Comparison of ENCODE assay signal across 33 cellular contexts in the genomic region with DNA sequence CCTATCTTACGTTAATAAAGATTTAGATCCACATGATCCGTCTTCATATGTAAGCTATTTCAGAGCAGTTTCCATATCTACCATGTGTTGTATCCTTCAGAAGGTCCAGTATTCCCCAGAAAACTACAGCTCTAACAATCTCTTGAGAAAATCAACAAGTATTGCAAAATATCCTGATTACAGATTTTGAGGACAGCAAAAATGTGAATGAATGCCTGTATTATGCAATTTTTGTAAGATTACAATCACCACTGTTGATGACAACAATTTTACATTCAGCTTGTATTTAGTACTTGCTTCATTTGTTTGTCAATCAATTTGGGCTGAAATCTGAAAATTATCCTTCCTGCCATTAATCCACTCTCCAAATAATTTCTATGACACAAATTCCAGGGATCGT. TPM values are rescaled to one million over a fixed set of nuclear protein-coding genes. Genes with fewer than 3 reads are reported as not detected.
"Had no signal": no experiment of that assay in that cellular context is flagged by ENCODE, and none has a peak within 500 bp of the region (broad histone marks: within the 10 kb centered on the region; RNA-seq: fewer than 3 reads in every experiment).

No MANE protein-coding gene starts in this region.

- H3K4me1 Mint-ChIP-seq: memory B cell had no signal

- H3K4me3 ChIP-seq: gastroesophageal sphincter, heart left ventricle, hepatocyte, lung, neural progenitor cell, right lobe of liver, smooth muscle cell, suprapubic skin, transverse colon, upper lobe of right lung, vagina had no signal

- H2AFZ ChIP-seq: hepatocyte, neural progenitor cell, parathyroid adenoma had no signal

- H3K27me3 Mint-ChIP-seq: stimulated activated naive CD8-positive, alpha-beta T cell treated with anti-CD3 and anti-CD28 coated beads, Interleukin-15, amount 100 ng/mL, for 72 hours had no signal

- H3K27ac Mint-ChIP-seq: dendritic cell treated with granulocyte-macrophage colony-stimulating factor and Interleukin-4, amounts not matched to agents 40 ng/mL and 50 ng/mL, for 4 days; endodermal cell; memory B cell; nephron; neural progenitor cell; progenitor cell of endocrine pancreas; stimulated activated naive CD8-positive, alpha-beta T cell treated with anti-CD3 and anti-CD28 coated beads, Interleukin-15, amount 100 ng/mL, for 72 hours had no signal

- DNase-seq: effector CD8-positive, alpha-beta T cell; endodermal cell; foreskin keratinocyte; heart left ventricle; kidney; right lobe of liver; stimulated activated CD4-positive, alpha-beta T cell treated with anti-CD3 and anti-CD28 coated beads, Interleukin-12 subunit alpha, Interleukin-12 subunit beta, amount 100 ng/mL, for 4 hours; stimulated activated CD4-positive, alpha-beta T cell treated with anti-CD3 and anti-CD28 coated beads, Interleukin-1b, Interleukin-23, amount 100 ng/mL, for 48 hours; stimulated activated CD4-positive, alpha-beta T cell treated with anti-CD3 and anti-CD28 coated beads, Interleukin-4, amount 100 ng/mL, for 1 hour; stimulated activated CD8-positive, alpha-beta memory T cell treated with anti-CD3 and anti-CD28 coated beads, Interleukin-4, amount 100 ng/mL, for 48 hours; stimulated activated naive CD4-positive, alpha-beta T cell; stimulated activated naive CD8-positive, alpha-beta T cell treated with anti-CD3 and anti-CD28 coated beads, Interleukin-15, amount 100 ng/mL, for 72 hours; transverse colon; upper lobe of right lung had no signal

- H3K9ac ChIP-seq: neural progenitor cell, parathyroid adenoma had no signal

- H3K79me2 ChIP-seq: hepatocyte, parathyroid adenoma had no signal

- H3K27me3 ChIP-seq: foreskin keratinocyte, neural progenitor cell, right lobe of liver, vagina had no signal

- H3K36me3 ChIP-seq: gastroesophageal sphincter, heart left ventricle, neural progenitor cell, right lobe of liver, suprapubic skin, transverse colon, upper lobe of right lung, vagina had no signal

- H3K9me3 Mint-ChIP-seq: dendritic cell treated with granulocyte-macrophage colony-stimulating factor and Interleukin-4, amounts not matched to agents 40 ng/mL and 50 ng/mL, for 4 days; endodermal cell; memory B cell; stimulated activated naive CD8-positive, alpha-beta T cell treated with anti-CD3 and anti-CD28 coated beads, Interleukin-15, amount 100 ng/mL, for 72 hours had no signal

- ATAC-seq: esophagus mucosa; foreskin keratinocyte; gastroesophageal sphincter; heart left ventricle; left lobe of liver; right lobe of liver; stimulated activated naive CD8-positive, alpha-beta T cell treated with anti-CD3 and anti-CD28 coated beads, Interleukin-15, amount 100 ng/mL, for 72 hours; upper lobe of right lung had no signal

- H3K4me1 ChIP-seq: foreskin keratinocyte, gastroesophageal sphincter, heart left ventricle, parathyroid adenoma, right lobe of liver, suprapubic skin, transverse colon, upper lobe of right lung, vagina had no signal

- H3K36me3 Mint-ChIP-seq: memory B cell, neural progenitor cell had no signal

- H3K27ac ChIP-seq: epithelial cell of prostate, foreskin keratinocyte, gastroesophageal sphincter, heart left ventricle, hepatocyte, neural progenitor cell, parathyroid adenoma, right lobe of liver, suprapubic skin, transverse colon, upper lobe of right lung, vagina had no signal

- H3K4me2 ChIP-seq: hepatocyte, neural progenitor cell, smooth muscle cell had no signal

- H3K4me3 Mint-ChIP-seq: dendritic cell treated with granulocyte-macrophage colony-stimulating factor and Interleukin-4, amounts not matched to agents 40 ng/mL and 50 ng/mL, for 4 days; endodermal cell; memory B cell; nephron; neural progenitor cell; stimulated activated naive CD8-positive, alpha-beta T cell treated with anti-CD3 and anti-CD28 coated beads, Interleukin-15, amount 100 ng/mL, for 72 hours had no signal

- FAIRE-seq: kidney had no signal

- H3K9me3 ChIP-seq: suprapubic skin, transverse colon, upper lobe of right lung, vagina had no signal

RNA-seq across cellular contexts. Expression of a gene that starts 43.0 kb away (rescaled TPM):
- total RNA-seq: osteoblast, smooth muscle cell had no signal
- polyA plus RNA-seq: smooth muscle cell had no signal

RNA-seq across cellular contexts. Expression of a gene that starts 47.4 kb away (rescaled TPM):
- total RNA-seq: endodermal cell, esophagus mucosa, foreskin keratinocyte, gastroesophageal sphincter, heart left ventricle, hepatocyte, kidney, left lobe of liver, liver, lung, mononuclear cell, osteoblast, progenitor cell of endocrine pancreas, right lobe of liver, smooth muscle cell, suprapubic skin, transverse colon, upper lobe of right lung, vagina had no signal
- polyA plus RNA-seq: foreskin keratinocyte, heart left ventricle, hepatocyte, liver, lung, smooth muscle cell, thymus had no signal
